In the genomic region with DNA sequence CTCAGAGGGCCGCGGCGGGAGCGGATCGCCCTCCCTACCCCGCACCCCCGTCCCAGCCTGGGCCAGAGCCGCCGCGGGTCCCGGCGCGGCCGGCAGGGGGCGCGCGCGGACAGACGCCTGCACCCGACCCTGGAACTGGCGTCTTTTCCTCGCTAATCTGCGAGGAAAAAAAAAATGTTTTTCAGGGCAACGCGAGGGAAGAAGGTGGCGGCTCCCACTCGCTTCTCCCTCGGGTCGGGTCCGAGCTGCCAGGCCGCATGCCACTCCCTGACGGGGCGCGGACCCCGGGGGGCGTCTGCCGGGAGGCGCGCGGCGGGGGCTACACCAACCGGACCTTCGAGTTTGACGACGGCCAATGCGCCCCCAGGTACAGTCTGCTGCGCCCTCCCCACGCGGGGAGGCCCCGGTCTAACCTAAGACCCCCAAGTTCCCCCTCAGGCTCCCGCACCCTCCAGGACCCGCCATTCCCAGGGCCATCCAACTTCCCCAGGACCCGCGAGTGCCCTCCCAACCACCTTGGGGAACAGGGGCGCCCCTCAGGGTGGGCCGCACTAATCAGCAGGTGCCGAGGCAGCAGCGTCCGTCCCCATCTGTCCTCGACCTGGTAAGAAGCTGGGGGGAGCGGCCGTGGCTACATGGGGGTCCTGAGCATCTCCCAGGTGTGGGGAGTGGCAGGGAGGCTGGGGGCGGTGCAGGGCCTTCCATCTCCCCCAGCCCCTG, we compare ENCODE assay signal across 7 cellular contexts. TPM values are rescaled to one million over a fixed set of nuclear protein-coding genes. Genes with fewer than 3 reads are reported as not detected.
A peak's percentile ranks its signal among the peaks of the same experiment; 100 is the strongest.
DNase-seq lines count a peak whose midpoint lies in the region; ATAC-seq and TF ChIP-seq lines count a peak whose summit lies in the region.

TSS of gene KCNT1 (plus strand) at position 184 of the 720 bp plus-strand sequence. CDS start at position 258, 74 bp downstream.

- H3K27ac Mint-ChIP-seq in activated CD4-positive, alpha-beta T cell treated with anti-CD3 and anti-CD28 coated beads for 36 hours: no peak within 1 kb of the TSS

- no peaks in the 10 kb centered on the region for H3K36me3 ChIP-seq in MG63

- H3K4me1 Mint-ChIP-seq in activated CD4-positive, alpha-beta T cell treated with anti-CD3 and anti-CD28 coated beads for 36 hours: no peaks in the 10 kb centered on the region

- POLR2A ChIA-PET in activated CD4-positive, alpha-beta T cell treated with anti-CD3 and anti-CD28 coated beads for 36 hours (lab: Charles Lee): no interaction called here

- H3K27ac ChIP-seq in coronary artery: no peak within 1 kb of the TSS

- ATAC-seq in activated CD4-positive, alpha-beta T cell treated with anti-CD3 and anti-CD28 coated beads for 36 hours: peak; percentile 85
- no peak for ATAC-seq in HG03520 (IDR thresholded peaks at IDR 0.05; ENCODE audit: unreplicated experiment)

- no peaks in the 10 kb centered on the region for H3K27me3 ChIP-seq in MG63

- no peaks in the 10 kb centered on the region for H3K36me3 Mint-ChIP-seq in activated CD4-positive, alpha-beta T cell treated with anti-CD3 and anti-CD28 coated beads for 36 hours (ENCODE audit: low read depth)

- DNase-seq in GM04504 (ENCODE audit: low read depth) (peak; percentile 5), MG63 (peak; percentile 46), coronary artery (ENCODE audit: low spot score) (no peak), lung microvascular endothelial cell (ENCODE audit: low read depth in 2 of 2) (peak; percentile 36 to 53)
- DNase-seq in activated CD4-positive, alpha-beta T cell treated with anti-CD3 and anti-CD28 coated beads for 36 hours: peak; percentile 74
- peak; percentile 35 for DNase-seq in stimulated activated CD8-positive, alpha-beta memory T cell treated with anti-CD3 and anti-CD28 coated beads, Interleukin-4, amount 100 ng/mL, for 24 hours (ENCODE audit: low read depth)

- intact Hi-C loops in activated CD4-positive, alpha-beta T cell treated with anti-CD3 and anti-CD28 coated beads for 36 hours (cut with DNase I, micrococcal nuclease): loop anchor here in 1 of 2 experiments (1.0 to 5.0 kb wide), 2 partner anchors 260 to 421 kb away; partner anchors contain the start of gene UBAC1

- CTCF ChIA-PET in activated CD4-positive, alpha-beta T cell treated with anti-CD3 and anti-CD28 coated beads for 36 hours (lab: Charles Lee): interaction anchor here (0.6 kb wide), 1 partner anchor 470 kb away, joined by 3 read pairs; no protein-coding TSS in a partner anchor

- peaks cover 3% of the 10 kb centered on the region for H3K27me3 Mint-ChIP-seq in activated CD4-positive, alpha-beta T cell treated with anti-CD3 and anti-CD28 coated beads for 36 hours

- peak within 1 kb of the TSS; percentile 26; the same call in 1 of the 2 replicates for H3K4me3 ChIP-seq in MG63
- peak within 1 kb of the TSS; percentile 58 for H3K4me3 ChIP-seq in coronary artery

- H3K9me3 Mint-ChIP-seq in activated CD4-positive, alpha-beta T cell treated with anti-CD3 and anti-CD28 coated beads for 36 hours (ENCODE audit: low read depth): no peaks in the 10 kb centered on the region

- no peaks in the 10 kb centered on the region for H3K9me3 ChIP-seq in MG63

- no peak within 1 kb of the TSS for H3K4me3 Mint-ChIP-seq in activated CD4-positive, alpha-beta T cell treated with anti-CD3 and anti-CD28 coated beads for 36 hours

- peak; percentile 68 for TF ChIP-seq CTCF in coronary artery (IDR thresholded peaks at IDR 0.05)

RNA-seq across cellular contexts. Expression of gene KCNT1, which starts in this region (rescaled TPM):
- not detected in 2 replicates for total RNA-seq in MG63 (2014; rRNA removed; shearing (Covaris generic); ENCODE audit: low replicate concordance)
- total RNA-seq in activated CD4-positive, alpha-beta T cell treated with anti-CD3 and anti-CD28 coated beads for 36 hours: not detected
- under 0.01 TPM in 1 of 2 replicates, not detected in the other for total RNA-seq in lung microvascular endothelial cell

Comparison
In these comparisons a context has a peak if more than half of its experiments do, and no peak if none do; other contexts are left out.
1. Peak in DNase-seq and H3K4me3 ChIP-seq in MG63; RNA of the gene not detected or under 1 TPM.
2. Peak in DNase-seq and ATAC-seq in activated CD4-positive, alpha-beta T cell treated with anti-CD3 and anti-CD28 coated beads for 36 hours; RNA of the gene not detected or under 1 TPM.
3. Peak in DNase-seq in lung microvascular endothelial cell; RNA of the gene not detected or under 1 TPM.